Comparison of ENCODE assay signal across 8 cellular contexts in the genomic region with DNA sequence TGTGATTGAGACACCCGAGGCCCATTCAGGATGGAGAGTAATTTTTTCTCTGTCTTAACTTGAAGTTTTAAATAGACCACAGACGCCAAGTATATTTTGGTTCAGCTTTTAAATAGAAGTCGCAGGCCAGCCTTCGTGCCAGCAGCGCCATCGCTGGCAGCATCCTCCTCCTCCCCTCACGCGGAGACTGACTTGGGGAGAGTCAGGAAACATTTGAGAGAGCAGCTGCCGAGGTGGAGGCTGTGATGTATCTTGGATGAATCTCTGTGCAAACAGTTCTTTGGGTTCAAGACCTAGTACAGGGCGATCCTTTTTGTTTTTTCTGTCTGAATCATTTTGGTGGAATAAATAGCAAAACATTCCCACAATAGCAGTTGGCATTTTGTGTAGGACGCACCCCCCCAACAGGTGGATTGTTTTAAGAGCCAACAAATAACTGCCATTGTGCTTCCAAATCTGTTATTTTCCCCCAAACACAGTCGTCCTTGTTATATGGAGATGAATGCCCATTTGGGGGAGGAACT. TPM values are rescaled to one million over a fixed set of nuclear protein-coding genes. Genes with fewer than 3 reads are reported as not detected.
A peak's percentile ranks its signal among the peaks of the same experiment; 100 is the strongest.
DNase-seq lines count a peak whose midpoint lies in the region; ATAC-seq and TF ChIP-seq lines count a peak whose summit lies in the region.

No MANE protein-coding gene starts in this region.

- TF ChIP-seq CTCF in A673 (conservative IDR thresholded peaks at IDR 0.05; ENCODE audit: low read depth, low read length) (peak; percentile 31), foreskin keratinocyte (conservative IDR thresholded peaks at IDR 0.05) (peak; percentile 32), neural cell (IDR thresholded peaks at IDR 0.05; ENCODE audit: poor library complexity, severe bottlenecking) (no peak), type B pancreatic cell (conservative IDR thresholded peaks at IDR 0.05) (no peak)

- no peaks in the 10 kb centered on the region for H3K79me2 ChIP-seq in neural cell (replicated peaks; ENCODE audit: insufficient read depth, low read length)

- H3K27me3 ChIP-seq in A673 (replicated peaks; ENCODE audit: insufficient read depth, low read depth, low read length, poor library complexity) (no peaks in the 10 kb centered on the region), NT2/D1 (ENCODE audit: insufficient read depth, insufficient read length) (no peaks in the 10 kb centered on the region), foreskin keratinocyte (no peaks in the 10 kb centered on the region), neural cell (ENCODE audit: insufficient read depth, low read depth, low read length) (no peaks in the 10 kb centered on the region)

- POLR2A ChIA-PET in A673 (lab: Charles Lee; ENCODE audit: low non-redundant PET) = interaction anchor here (0.6 kb wide), 1 partner anchor 82 kb away, joined by 12 read pairs; no protein-coding TSS in a partner anchor

- peaks cover 11% of the 10 kb centered on the region for H3K4me1 ChIP-seq in A673 (ENCODE audit: insufficient read depth, low read length, poor library complexity, severe bottlenecking)
- no peaks in the 10 kb centered on the region for H3K4me1 ChIP-seq in NT2/D1 (ENCODE audit: insufficient read depth, insufficient read length)
- peaks cover 8% of the 10 kb centered on the region for H3K4me1 ChIP-seq in foreskin keratinocyte

- CTCF ChIA-PET in A673 (lab: Charles Lee) = interaction anchor here (0.6 to 2.9 kb wide), 3 partner anchors 69 to 763 kb away, joined by 3 to 13 read pairs (median 7); a partner anchor contains a TSS

- H3K9me2 ChIP-seq in neural cell (ENCODE audit: insufficient read depth, low read length) = no peaks in the 10 kb centered on the region

- H3K4me2 ChIP-seq in neural cell (ENCODE audit: low read length) = peak overlapping the region; percentile 5

- ATAC-seq in GM18907 (IDR thresholded peaks at IDR 0.05; ENCODE audit: unreplicated experiment) (peak; percentile 14), foreskin keratinocyte (no peak), HG02759 (IDR thresholded peaks at IDR 0.05; ENCODE audit: unreplicated experiment) (no peak)

- TSS peak; percentile 89 for BruUV-seq in A673 (replicated peaks; lab: Mats Ljungman, UMichigan)

- peak; percentile 36 for TF ChIP-seq RAD21 in neural cell (conservative IDR thresholded peaks at IDR 0.05)

- no peaks in the 10 kb centered on the region for H3F3A ChIP-seq in neural cell (ENCODE audit: insufficient read depth, low read length, poor library complexity, severe bottlenecking)

- no peaks in the 10 kb centered on the region for H3K36me3 ChIP-seq in A673 (ENCODE audit: insufficient read depth, low read length, poor library complexity, severe bottlenecking)
- H3K36me3 ChIP-seq in NT2/D1 (ENCODE audit: insufficient read depth, insufficient read length, low read length) = no peaks in the 10 kb centered on the region
- H3K36me3 ChIP-seq in neural cell (ENCODE audit: insufficient read depth, low read length) = no peaks in the 10 kb centered on the region

- TF ChIP-seq EP300 in neural cell (conservative IDR thresholded peaks at IDR 0.05; ENCODE audit: poor library complexity, severe bottlenecking) = no peak

- no peaks in the 10 kb centered on the region for H3K36me3 Mint-ChIP-seq in type B pancreatic cell

- H3K27ac Mint-ChIP-seq in type B pancreatic cell = peak overlapping the region; percentile 85

- peak overlapping the region; percentile 92 for H3K4me3 Mint-ChIP-seq in type B pancreatic cell

- no peaks in the 10 kb centered on the region for H3K9me3 Mint-ChIP-seq in type B pancreatic cell

- H3K27ac ChIP-seq in A673 (ENCODE audit: low read depth, low read length, poor library complexity, severe bottlenecking) (peak overlapping the region; percentile 66), foreskin keratinocyte (peak overlapping the region; percentile 37), neural cell (ENCODE audit: low read length) (no peak overlapping the region)

- H3K27me3 Mint-ChIP-seq in type B pancreatic cell = peaks cover 5% of the 10 kb centered on the region

- peak overlapping the region; percentile 93 for H3K9ac ChIP-seq in NT2/D1 (ENCODE audit: insufficient read length, low read depth)
- peak overlapping the region; percentile 43 for H3K9ac ChIP-seq in neural cell (ENCODE audit: low read length)

- H3K9me3 ChIP-seq in A673 (ENCODE audit: low read depth, low read length, poor library complexity, severe bottlenecking) = no peaks in the 10 kb centered on the region
- H3K9me3 ChIP-seq in NT2/D1 (ENCODE audit: insufficient read depth, low read length) = no peaks in the 10 kb centered on the region
- no peaks in the 10 kb centered on the region for H3K9me3 ChIP-seq in neural cell (ENCODE audit: low read length)

- H2AFZ ChIP-seq in neural cell (ENCODE audit: low read depth, low read length) = no peak overlapping the region

- H3K4me3 ChIP-seq in A673 (ENCODE audit: low read depth, low read length, poor library complexity, severe bottlenecking) = peak overlapping the region; percentile 49
- peak overlapping the region; percentile 70 for H3K4me3 ChIP-seq in NT2/D1 (ENCODE audit: insufficient read length, low read depth)
- H3K4me3 ChIP-seq in neural cell (ENCODE audit: low read length) = peak overlapping the region; percentile 64

- intact Hi-C loops in A673 (cut with micrococcal nuclease; ENCODE audit: unreplicated experiment) = loop anchor here (5.0 to 10.0 kb wide), 2 partner anchors 216 to 519 kb away; no protein-coding TSS in a partner anchor

- H4K20me1 ChIP-seq in neural cell (ENCODE audit: insufficient read depth) = no peaks in the 10 kb centered on the region

- DNase-seq in A673 (ENCODE audit: low spot score) = peak; percentile 50
- no peak for DNase-seq in NT2/D1 (ENCODE audit: low read depth, low spot score)
- DNase-seq in activated effector memory CD4-positive, alpha-beta T cell treated with Interleukin-2 at 50 U/mL for 16 hours = peak; percentile 18
- peak in 1 of 2 donors; percentile 23 for DNase-seq in foreskin keratinocyte
- DNase-seq in type B pancreatic cell (ENCODE audit: extremely low spot score, unreplicated experiment) = no peak

- peaks cover 24% of the 10 kb centered on the region for H3K4me1 Mint-ChIP-seq in type B pancreatic cell (ENCODE audit: unreplicated experiment)

TF ChIP-seq in neural cell, 6 proteins besides CTCF, POLR2A, EP300 and RAD21:
- TF ChIP-seq, protein P1, sequence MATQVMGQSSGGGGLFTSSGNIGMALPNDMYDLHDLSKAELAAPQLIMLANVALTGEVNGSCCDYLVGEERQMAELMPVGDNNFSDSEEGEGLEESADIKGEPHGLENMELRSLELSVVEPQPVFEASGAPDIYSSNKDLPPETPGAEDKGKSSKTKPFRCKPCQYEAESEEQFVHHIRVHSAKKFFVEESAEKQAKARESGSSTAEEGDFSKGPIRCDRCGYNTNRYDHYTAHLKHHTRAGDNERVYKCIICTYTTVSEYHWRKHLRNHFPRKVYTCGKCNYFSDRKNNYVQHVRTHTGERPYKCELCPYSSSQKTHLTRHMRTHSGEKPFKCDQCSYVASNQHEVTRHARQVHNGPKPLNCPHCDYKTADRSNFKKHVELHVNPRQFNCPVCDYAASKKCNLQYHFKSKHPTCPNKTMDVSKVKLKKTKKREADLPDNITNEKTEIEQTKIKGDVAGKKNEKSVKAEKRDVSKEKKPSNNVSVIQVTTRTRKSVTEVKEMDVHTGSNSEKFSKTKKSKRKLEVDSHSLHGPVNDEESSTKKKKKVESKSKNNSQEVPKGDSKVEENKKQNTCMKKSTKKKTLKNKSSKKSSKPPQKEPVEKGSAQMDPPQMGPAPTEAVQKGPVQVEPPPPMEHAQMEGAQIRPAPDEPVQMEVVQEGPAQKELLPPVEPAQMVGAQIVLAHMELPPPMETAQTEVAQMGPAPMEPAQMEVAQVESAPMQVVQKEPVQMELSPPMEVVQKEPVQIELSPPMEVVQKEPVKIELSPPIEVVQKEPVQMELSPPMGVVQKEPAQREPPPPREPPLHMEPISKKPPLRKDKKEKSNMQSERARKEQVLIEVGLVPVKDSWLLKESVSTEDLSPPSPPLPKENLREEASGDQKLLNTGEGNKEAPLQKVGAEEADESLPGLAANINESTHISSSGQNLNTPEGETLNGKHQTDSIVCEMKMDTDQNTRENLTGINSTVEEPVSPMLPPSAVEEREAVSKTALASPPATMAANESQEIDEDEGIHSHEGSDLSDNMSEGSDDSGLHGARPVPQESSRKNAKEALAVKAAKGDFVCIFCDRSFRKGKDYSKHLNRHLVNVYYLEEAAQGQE (IDR thresholded peaks at IDR 0.05; ENCODE audit: borderline replicate concordance) = no peak
- peak; percentile 28 for TF ChIP-seq SMC3 (conservative IDR thresholded peaks at IDR 0.05; ENCODE audit: poor library complexity)

RNA-seq across cellular contexts. Expression of a gene that starts 0.9 kb away (rescaled TPM):
- total RNA-seq in A673 (2021) (1.7 and 2.3 TPM in 2 replicates), foreskin keratinocyte (2.3 and 4.0 TPM in 2 replicates), type B pancreatic cell (ENCODE audit: low replicate concordance) (2.5 and 5.6 TPM in 2 replicates)
- polyA plus RNA-seq in foreskin keratinocyte (1.8 and 1.9 TPM in 2 replicates), neural cell (0.14 TPM in 1 of 2 replicates, not detected in the other)
- polyA minus RNA-seq in neural cell = 2.9 TPM in 1 of 2 replicates, not detected in the other

Comparison
In these comparisons a context has a peak if more than half of its experiments do, and no peak if none do; other contexts are left out.
1. DNase-seq: peak in A673 (single experiment) and activated effector memory CD4-positive, alpha-beta T cell treated with Interleukin-2 at 50 U/mL for 16 hours (single experiment); none in NT2/D1 (single experiment) and type B pancreatic cell (single experiment).
2. CTCF ChIP-seq: peak in A673 (single experiment) and foreskin keratinocyte (single experiment); none in neural cell (single experiment) and type B pancreatic cell (single experiment).
3. Peak in every context shown above with its lines, with median percentiles within 50 percentile points of each other: H3K4me3 ChIP-seq.